In the genomic region with DNA sequence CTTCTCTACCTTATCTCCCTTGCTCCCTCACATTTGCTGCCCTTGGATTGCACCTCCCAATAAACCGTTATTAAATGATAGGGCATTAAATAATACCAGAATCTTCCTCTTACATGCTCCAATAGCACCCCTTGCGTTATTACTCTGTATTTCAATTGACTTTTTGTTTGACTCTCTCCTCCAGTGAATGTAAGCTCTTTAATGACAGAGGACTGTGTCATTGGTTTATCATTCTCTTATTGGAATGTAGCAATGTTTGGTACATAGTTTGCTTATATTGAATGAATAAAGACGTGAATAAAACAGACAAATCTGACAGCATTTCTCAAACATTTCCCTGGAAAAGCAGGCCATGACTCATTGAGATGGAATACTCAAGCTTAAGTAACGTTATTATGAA, we compare ENCODE assay signal across 2 cellular contexts.
A peak's percentile ranks its signal among the peaks of the same experiment; 100 is the strongest.
TF ChIP-seq lines count a peak whose summit lies in the region.

No MANE protein-coding gene starts in this region.

TF ChIP-seq in A549, 52 proteins besides CTCF, POLR2A, EP300 and RAD21:
- no peak for TF ChIP-seq ZNF302 (CRISPR knock-in tag; IDR thresholded peaks at IDR 0.05)
- peak; percentile 26; the same call in 1 of the 2 replicates for TF ChIP-seq FOSL2 (IDR thresholded peaks at IDR 0.05)
- TF ChIP-seq FOSL2 (CRISPR knock-in tag; IDR thresholded peaks at IDR 0.05): peak; percentile 31; the same call in 1 of the 2 replicates
- TF ChIP-seq, protein P1, sequence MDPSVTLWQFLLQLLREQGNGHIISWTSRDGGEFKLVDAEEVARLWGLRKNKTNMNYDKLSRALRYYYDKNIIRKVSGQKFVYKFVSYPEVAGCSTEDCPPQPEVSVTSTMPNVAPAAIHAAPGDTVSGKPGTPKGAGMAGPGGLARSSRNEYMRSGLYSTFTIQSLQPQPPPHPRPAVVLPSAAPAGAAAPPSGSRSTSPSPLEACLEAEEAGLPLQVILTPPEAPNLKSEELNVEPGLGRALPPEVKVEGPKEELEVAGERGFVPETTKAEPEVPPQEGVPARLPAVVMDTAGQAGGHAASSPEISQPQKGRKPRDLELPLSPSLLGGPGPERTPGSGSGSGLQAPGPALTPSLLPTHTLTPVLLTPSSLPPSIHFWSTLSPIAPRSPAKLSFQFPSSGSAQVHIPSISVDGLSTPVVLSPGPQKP (IDR thresholded peaks at IDR 0.05; ENCODE audit: low read depth, low read length): no peak
- TF ChIP-seq, protein P2, sequence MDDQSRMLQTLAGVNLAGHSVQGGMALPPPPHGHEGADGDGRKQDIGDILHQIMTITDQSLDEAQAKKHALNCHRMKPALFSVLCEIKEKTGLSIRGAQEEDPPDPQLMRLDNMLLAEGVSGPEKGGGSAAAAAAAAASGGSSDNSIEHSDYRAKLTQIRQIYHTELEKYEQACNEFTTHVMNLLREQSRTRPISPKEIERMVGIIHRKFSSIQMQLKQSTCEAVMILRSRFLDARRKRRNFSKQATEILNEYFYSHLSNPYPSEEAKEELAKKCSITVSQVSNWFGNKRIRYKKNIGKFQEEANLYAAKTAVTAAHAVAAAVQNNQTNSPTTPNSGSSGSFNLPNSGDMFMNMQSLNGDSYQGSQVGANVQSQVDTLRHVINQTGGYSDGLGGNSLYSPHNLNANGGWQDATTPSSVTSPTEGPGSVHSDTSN (IDR thresholded peaks at IDR 0.05): no peak
- TF ChIP-seq, protein P3, sequence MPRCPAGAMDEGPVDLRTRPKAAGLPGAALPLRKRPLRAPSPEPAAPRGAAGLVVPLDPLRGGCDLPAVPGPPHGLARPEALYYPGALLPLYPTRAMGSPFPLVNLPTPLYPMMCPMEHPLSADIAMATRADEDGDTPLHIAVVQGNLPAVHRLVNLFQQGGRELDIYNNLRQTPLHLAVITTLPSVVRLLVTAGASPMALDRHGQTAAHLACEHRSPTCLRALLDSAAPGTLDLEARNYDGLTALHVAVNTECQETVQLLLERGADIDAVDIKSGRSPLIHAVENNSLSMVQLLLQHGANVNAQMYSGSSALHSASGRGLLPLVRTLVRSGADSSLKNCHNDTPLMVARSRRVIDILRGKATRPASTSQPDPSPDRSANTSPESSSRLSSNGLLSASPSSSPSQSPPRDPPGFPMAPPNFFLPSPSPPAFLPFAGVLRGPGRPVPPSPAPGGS (IDR thresholded peaks at IDR 0.05): no peak
- peak; percentile 39; the same call in 1 of the 2 replicates for TF ChIP-seq JUNB (IDR thresholded peaks at IDR 0.05)
- 0 out of 4 replicates have a peak, but pooled peaks of 1 of the 2 experiments have one; percentile 14 for TF ChIP-seq CEBPB (IDR thresholded peaks at IDR 0.05)
- TF ChIP-seq RFX5 (IDR thresholded peaks at IDR 0.05): no peak

TF ChIP-seq in GM12878, 131 proteins besides CTCF, POLR2A, EP300 and RAD21:
- TF ChIP-seq NFYA (IDR thresholded peaks at IDR 0.05; ENCODE audit: borderline replicate concordance, low read depth, low read length) (no peak), TCF7 (IDR thresholded peaks at IDR 0.05; ENCODE audit: borderline replicate concordance) (no peak), MXI1 (IDR thresholded peaks at IDR 0.05; ENCODE audit: low read depth, low read length) (no peak), NR2F1 (conservative IDR thresholded peaks at IDR 0.05) (no peak), KAT2A (conservative IDR thresholded peaks at IDR 0.05; ENCODE audit: control insufficient read depth, low read depth, low read length) (no peak), PAX5 (IDR thresholded peaks at IDR 0.05; ENCODE audit: borderline replicate concordance, low read depth, low read length) (no peak), WRNIP1 (IDR thresholded peaks at IDR 0.05; ENCODE audit: borderline replicate concordance, low read depth, low read length) (no peak), MEF2B (IDR thresholded peaks at IDR 0.05; ENCODE audit: partially characterized antibody, poor library complexity, severe bottlenecking) (no peak), POLR2AphosphoS2 (IDR thresholded peaks at IDR 0.05; ENCODE audit: low read depth, low read length) (no peak), BMI1 (IDR thresholded peaks at IDR 0.05; ENCODE audit: borderline replicate concordance) (no peak), FOS (IDR thresholded peaks at IDR 0.05; ENCODE audit: borderline replicate concordance, extremely low read depth, insufficient read length) (no peak), IKZF1 (conservative IDR thresholded peaks at IDR 0.05) (no peak)
- TF ChIP-seq, protein P4, sequence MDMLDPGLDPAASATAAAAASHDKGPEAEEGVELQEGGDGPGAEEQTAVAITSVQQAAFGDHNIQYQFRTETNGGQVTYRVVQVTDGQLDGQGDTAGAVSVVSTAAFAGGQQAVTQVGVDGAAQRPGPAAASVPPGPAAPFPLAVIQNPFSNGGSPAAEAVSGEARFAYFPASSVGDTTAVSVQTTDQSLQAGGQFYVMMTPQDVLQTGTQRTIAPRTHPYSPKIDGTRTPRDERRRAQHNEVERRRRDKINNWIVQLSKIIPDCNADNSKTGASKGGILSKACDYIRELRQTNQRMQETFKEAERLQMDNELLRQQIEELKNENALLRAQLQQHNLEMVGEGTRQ (IDR thresholded peaks at IDR 0.05; ENCODE audit: borderline replicate concordance, low read depth, low read length): no peak
- TF ChIP-seq, protein P5, sequence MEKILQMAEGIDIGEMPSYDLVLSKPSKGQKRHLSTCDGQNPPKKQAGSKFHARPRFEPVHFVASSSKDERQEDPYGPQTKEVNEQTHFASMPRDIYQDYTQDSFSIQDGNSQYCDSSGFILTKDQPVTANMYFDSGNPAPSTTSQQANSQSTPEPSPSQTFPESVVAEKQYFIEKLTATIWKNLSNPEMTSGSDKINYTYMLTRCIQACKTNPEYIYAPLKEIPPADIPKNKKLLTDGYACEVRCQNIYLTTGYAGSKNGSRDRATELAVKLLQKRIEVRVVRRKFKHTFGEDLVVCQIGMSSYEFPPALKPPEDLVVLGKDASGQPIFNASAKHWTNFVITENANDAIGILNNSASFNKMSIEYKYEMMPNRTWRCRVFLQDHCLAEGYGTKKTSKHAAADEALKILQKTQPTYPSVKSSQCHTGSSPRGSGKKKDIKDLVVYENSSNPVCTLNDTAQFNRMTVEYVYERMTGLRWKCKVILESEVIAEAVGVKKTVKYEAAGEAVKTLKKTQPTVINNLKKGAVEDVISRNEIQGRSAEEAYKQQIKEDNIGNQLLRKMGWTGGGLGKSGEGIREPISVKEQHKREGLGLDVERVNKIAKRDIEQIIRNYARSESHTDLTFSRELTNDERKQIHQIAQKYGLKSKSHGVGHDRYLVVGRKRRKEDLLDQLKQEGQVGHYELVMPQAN (conservative IDR thresholded peaks at IDR 0.05): no peak
